In genomic region chr3:47431225-47431624, GRCh38 we compare ENCODE assay signal across 2 cellular contexts.
A peak's percentile ranks its signal among the peaks of the same experiment; 100 is the strongest.
TF ChIP-seq lines count a peak whose summit lies in the region.

No MANE protein-coding gene starts in this region.

TF ChIP-seq in liver, 16 proteins besides CTCF, POLR2A, EP300 and RAD21:
- TF ChIP-seq GABPA (IDR thresholded peaks at IDR 0.05 in 1 of 2, conservative IDR thresholded peaks at IDR 0.05 in 1 of 2): no peak
- peak; percentile 60 to 70 for TF ChIP-seq HNF4A (conservative IDR thresholded peaks at IDR 0.05)
- TF ChIP-seq ATF3 (IDR thresholded peaks at IDR 0.05): no peak
- TF ChIP-seq, protein P1, sequence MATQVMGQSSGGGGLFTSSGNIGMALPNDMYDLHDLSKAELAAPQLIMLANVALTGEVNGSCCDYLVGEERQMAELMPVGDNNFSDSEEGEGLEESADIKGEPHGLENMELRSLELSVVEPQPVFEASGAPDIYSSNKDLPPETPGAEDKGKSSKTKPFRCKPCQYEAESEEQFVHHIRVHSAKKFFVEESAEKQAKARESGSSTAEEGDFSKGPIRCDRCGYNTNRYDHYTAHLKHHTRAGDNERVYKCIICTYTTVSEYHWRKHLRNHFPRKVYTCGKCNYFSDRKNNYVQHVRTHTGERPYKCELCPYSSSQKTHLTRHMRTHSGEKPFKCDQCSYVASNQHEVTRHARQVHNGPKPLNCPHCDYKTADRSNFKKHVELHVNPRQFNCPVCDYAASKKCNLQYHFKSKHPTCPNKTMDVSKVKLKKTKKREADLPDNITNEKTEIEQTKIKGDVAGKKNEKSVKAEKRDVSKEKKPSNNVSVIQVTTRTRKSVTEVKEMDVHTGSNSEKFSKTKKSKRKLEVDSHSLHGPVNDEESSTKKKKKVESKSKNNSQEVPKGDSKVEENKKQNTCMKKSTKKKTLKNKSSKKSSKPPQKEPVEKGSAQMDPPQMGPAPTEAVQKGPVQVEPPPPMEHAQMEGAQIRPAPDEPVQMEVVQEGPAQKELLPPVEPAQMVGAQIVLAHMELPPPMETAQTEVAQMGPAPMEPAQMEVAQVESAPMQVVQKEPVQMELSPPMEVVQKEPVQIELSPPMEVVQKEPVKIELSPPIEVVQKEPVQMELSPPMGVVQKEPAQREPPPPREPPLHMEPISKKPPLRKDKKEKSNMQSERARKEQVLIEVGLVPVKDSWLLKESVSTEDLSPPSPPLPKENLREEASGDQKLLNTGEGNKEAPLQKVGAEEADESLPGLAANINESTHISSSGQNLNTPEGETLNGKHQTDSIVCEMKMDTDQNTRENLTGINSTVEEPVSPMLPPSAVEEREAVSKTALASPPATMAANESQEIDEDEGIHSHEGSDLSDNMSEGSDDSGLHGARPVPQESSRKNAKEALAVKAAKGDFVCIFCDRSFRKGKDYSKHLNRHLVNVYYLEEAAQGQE (IDR thresholded peaks at IDR 0.05): no peak
- no peak for TF ChIP-seq EGR1 (IDR thresholded peaks at IDR 0.05; ENCODE audit: low read depth in 2 of 2)
- no peak for TF ChIP-seq MAX (IDR thresholded peaks at IDR 0.05)
- TF ChIP-seq RXRA (IDR thresholded peaks at IDR 0.05): no peak
TF ChIP-seq in liver: peak in this region for 1.

TF ChIP-seq in HepG2, 621 proteins besides CTCF, POLR2A, EP300 and RAD21:
- TF ChIP-seq ZMYM4 (CRISPR knock-in tag; IDR thresholded peaks at IDR 0.05): no peak
- TF ChIP-seq ZNF768 (CRISPR knock-in tag; IDR thresholded peaks at IDR 0.05): no peak
- TF ChIP-seq RFX5 (IDR thresholded peaks at IDR 0.05; ENCODE audit: low read depth, low read length): no peak
- TF ChIP-seq ZFP82 (CRISPR knock-in tag; IDR thresholded peaks at IDR 0.05; ENCODE audit: borderline replicate concordance): no peak
- TF ChIP-seq KDM6A (CRISPR knock-in tag; IDR thresholded peaks at IDR 0.05; ENCODE audit: low read depth): no peak
- TF ChIP-seq, protein P2, sequence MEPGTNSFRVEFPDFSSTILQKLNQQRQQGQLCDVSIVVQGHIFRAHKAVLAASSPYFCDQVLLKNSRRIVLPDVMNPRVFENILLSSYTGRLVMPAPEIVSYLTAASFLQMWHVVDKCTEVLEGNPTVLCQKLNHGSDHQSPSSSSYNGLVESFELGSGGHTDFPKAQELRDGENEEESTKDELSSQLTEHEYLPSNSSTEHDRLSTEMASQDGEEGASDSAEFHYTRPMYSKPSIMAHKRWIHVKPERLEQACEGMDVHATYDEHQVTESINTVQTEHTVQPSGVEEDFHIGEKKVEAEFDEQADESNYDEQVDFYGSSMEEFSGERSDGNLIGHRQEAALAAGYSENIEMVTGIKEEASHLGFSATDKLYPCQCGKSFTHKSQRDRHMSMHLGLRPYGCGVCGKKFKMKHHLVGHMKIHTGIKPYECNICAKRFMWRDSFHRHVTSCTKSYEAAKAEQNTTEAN (CRISPR knock-in tag; conservative IDR thresholded peaks at IDR 0.05): no peak
- TF ChIP-seq ZBTB42 (CRISPR knock-in tag; IDR thresholded peaks at IDR 0.05): no peak
- TF ChIP-seq, protein P3, sequence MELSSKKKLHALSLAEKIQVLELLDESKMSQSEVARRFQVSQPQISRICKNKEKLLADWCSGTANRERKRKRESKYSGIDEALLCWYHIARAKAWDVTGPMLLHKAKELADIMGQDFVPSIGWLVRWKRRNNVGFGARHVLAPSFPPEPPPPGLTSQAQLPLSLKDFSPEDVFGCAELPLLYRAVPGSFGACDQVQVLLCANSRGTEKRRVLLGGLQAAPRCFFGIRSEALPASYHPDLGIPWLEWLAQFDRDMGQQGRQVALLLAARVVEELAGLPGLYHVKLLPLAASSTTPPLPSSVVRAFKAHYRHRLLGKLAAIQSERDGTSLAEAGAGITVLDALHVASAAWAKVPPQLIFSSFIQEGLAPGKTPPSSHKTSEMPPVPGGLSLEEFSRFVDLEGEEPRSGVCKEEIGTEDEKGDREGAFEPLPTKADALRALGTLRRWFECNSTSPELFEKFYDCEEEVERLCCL (CRISPR knock-in tag; IDR thresholded peaks at IDR 0.05; ENCODE audit: borderline replicate concordance): no peak
- TF ChIP-seq ZHX2 (IDR thresholded peaks at IDR 0.05; ENCODE audit: low read depth): no peak
- no peak for TF ChIP-seq ZHX2 (CRISPR knock-in tag; IDR thresholded peaks at IDR 0.05; ENCODE audit: borderline replicate concordance)
- no peak for TF ChIP-seq HNRNPK (IDR thresholded peaks at IDR 0.05; ENCODE audit: low read depth, low read length, poor library complexity, severe bottlenecking)
- TF ChIP-seq KAT2B (IDR thresholded peaks at IDR 0.05; ENCODE audit: borderline replicate concordance, low read depth, low read length): no peak
- no peak for TF ChIP-seq KLF16 (CRISPR knock-in tag; IDR thresholded peaks at IDR 0.05)
- TF ChIP-seq, protein P4, sequence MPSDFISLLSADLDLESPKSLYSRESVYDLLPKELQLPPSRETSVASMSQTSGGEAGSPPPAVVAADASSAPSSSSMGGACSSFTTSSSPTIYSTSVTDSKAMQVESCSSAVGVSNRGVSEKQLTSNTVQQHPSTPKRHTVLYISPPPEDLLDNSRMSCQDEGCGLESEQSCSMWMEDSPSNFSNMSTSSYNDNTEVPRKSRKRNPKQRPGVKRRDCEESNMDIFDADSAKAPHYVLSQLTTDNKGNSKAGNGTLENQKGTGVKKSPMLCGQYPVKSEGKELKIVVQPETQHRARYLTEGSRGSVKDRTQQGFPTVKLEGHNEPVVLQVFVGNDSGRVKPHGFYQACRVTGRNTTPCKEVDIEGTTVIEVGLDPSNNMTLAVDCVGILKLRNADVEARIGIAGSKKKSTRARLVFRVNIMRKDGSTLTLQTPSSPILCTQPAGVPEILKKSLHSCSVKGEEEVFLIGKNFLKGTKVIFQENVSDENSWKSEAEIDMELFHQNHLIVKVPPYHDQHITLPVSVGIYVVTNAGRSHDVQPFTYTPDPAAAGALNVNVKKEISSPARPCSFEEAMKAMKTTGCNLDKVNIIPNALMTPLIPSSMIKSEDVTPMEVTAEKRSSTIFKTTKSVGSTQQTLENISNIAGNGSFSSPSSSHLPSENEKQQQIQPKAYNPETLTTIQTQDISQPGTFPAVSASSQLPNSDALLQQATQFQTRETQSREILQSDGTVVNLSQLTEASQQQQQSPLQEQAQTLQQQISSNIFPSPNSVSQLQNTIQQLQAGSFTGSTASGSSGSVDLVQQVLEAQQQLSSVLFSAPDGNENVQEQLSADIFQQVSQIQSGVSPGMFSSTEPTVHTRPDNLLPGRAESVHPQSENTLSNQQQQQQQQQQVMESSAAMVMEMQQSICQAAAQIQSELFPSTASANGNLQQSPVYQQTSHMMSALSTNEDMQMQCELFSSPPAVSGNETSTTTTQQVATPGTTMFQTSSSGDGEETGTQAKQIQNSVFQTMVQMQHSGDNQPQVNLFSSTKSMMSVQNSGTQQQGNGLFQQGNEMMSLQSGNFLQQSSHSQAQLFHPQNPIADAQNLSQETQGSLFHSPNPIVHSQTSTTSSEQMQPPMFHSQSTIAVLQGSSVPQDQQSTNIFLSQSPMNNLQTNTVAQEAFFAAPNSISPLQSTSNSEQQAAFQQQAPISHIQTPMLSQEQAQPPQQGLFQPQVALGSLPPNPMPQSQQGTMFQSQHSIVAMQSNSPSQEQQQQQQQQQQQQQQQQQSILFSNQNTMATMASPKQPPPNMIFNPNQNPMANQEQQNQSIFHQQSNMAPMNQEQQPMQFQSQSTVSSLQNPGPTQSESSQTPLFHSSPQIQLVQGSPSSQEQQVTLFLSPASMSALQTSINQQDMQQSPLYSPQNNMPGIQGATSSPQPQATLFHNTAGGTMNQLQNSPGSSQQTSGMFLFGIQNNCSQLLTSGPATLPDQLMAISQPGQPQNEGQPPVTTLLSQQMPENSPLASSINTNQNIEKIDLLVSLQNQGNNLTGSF (CRISPR knock-in tag; IDR thresholded peaks at IDR 0.05): no peak
